Comparison of ENCODE assay signal across 24 cellular contexts in the genomic region with DNA sequence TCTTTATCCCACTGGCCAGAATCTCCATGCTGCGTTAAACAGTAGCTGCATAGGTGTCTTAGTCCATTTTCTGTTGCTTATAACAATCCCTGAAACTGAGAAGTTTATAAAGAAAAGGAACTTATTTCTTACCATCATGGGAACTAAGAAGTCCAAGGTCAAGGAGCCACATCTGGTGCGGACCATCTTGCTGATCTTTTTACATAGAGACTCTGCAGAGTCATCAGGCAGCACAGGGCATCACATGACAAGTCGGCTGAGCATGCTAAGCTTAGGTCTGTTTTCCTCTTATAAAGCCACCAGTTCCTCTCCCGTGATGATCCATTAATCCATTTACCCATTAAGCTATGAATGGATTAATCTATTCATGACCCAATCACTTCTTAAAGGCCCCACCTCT. TPM values are rescaled to one million over a fixed set of nuclear protein-coding genes. Genes with fewer than 3 reads are reported as not detected.
DNase-seq lines count a peak whose midpoint lies in the region; ATAC-seq and TF ChIP-seq lines count a peak whose summit lies in the region.
"Had no signal": no experiment of that assay in that cellular context is flagged by ENCODE, and none has a peak within 500 bp of the region (broad histone marks: within the 10 kb centered on the region; RNA-seq: fewer than 3 reads in every experiment).

No MANE protein-coding gene starts in this region.

- TF ChIP-seq CTCF in WERI-Rb-1 (IDR thresholded peaks at IDR 0.05; ENCODE audit: low read depth, low read length), result no peak
- TF ChIP-seq CTCF in fibroblast of villous mesenchyme (IDR thresholded peaks at IDR 0.05; ENCODE audit: insufficient read depth, low read depth, low read length), result no peak
- TF ChIP-seq CTCF in stomach (IDR thresholded peaks at IDR 0.05), result no peak

- peaks cover 6% of the 10 kb centered on the region for H3K9me3 ChIP-seq in WERI-Rb-1 (ENCODE audit: severe bottlenecking)
- no peaks in the 10 kb centered on the region for H3K9me3 ChIP-seq in stomach
- H3K9me3 ChIP-seq: Peyer's patch, SJSA1, thoracic aorta had no signal

- intact Hi-C loops in stomach (cut with DNase I; ENCODE audit: low total_unique reads), result no loop called here

- H3K4me3 ChIP-seq in WERI-Rb-1 (ENCODE audit: low read depth, low read length) (no peak overlapping the region), fibroblast of villous mesenchyme (ENCODE audit: low read depth, low read length) (no peak overlapping the region), stomach (no peak overlapping the region)
- H3K4me3 ChIP-seq: Peyer's patch, SJSA1, thoracic aorta had no signal

- no peak for TF ChIP-seq EP300 in stomach (IDR thresholded peaks at IDR 0.05)

- H3K27me3 ChIP-seq in WERI-Rb-1 (ENCODE audit: insufficient read depth, low read depth, severe bottlenecking), result no peaks in the 10 kb centered on the region
- H3K27me3 ChIP-seq in stomach, result no peaks in the 10 kb centered on the region
- H3K27me3 ChIP-seq: Peyer's patch, SJSA1 had no signal

- peaks cover 0 to 14% (median 5%) of the 10 kb centered on the region in 4 donors for H3K4me1 ChIP-seq in stomach
- H3K4me1 ChIP-seq: Peyer's patch, SJSA1 had no signal

- WGBS in stomach, 5 donors, result 59 to 78% (median 73%) methylated on average over 4 of the region's 4 CpGs

- H3K36me3 ChIP-seq in WERI-Rb-1 (no peaks in the 10 kb centered on the region), stomach (no peaks in the 10 kb centered on the region)
- H3K36me3 ChIP-seq: Peyer's patch, SJSA1, thoracic aorta had no signal

- TF ChIP-seq POLR2A in stomach (IDR thresholded peaks at IDR 0.05), result no peak

- peak overlapping the region; percentile 26; the same call in 1 of the 2 replicates for H3K27ac ChIP-seq in WERI-Rb-1
- H3K27ac ChIP-seq in stomach, result no peak overlapping the region
- H3K27ac ChIP-seq: C4-2B, Peyer's patch, SJSA1, thoracic aorta had no signal

- DNase-seq in NCI-H82 (lab: John Stamatoyannopoulos, UW), result peak; percentile 98
- DNase-seq in WERI-Rb-1, result peak; percentile 65
- DNase-seq in fibroblast of villous mesenchyme (ENCODE audit: low read depth), result peak; percentile 91
- peak; percentile 26 for DNase-seq in pons (ENCODE audit: low spot score)
- DNase-seq in NCI-H2196 (lab: John Stamatoyannopoulos, UW; ENCODE audit: unreplicated experiment), result no peak
- no peak for DNase-seq in stomach
- DNase-seq: activated CD4-positive, alpha-beta T cell treated with anti-CD3 and anti-CD28 coated beads for 1 hour; activated CD8-positive, alpha-beta T cell treated with anti-CD3 and anti-CD28 coated beads, Interleukin-2, amount 10 ng/mL, durations not matched to agents 7 days and 5 days; activated effector memory CD4-positive, alpha-beta T cell treated with anti-CD3 and anti-CD28 coated beads, Interleukin-2, amount 50 U/mL, for 16 hours; activated naive CD8-positive, alpha-beta T cell treated with anti-CD3 and anti-CD28 coated beads, Interleukin-2, amount 50 U/mL, for 24 hours; activated T-cell treated with anti-CD3 and anti-CD28 coated beads for 4 hours; effector memory CD8-positive, alpha-beta T cell; NCI-H1417; NCI-H2081 treated with DMSO at 0.1 percent for 48 hours; NCI-H446 treated with DMSO at 0.1 percent for 48 hours; stimulated activated CD4-positive, alpha-beta T cell treated with anti-CD3 and anti-CD28 coated beads, Interleukin-4, amount 100 ng/mL, for 1 hour; stimulated activated naive B cell treated with anti-CD40 and anti-IgM and Interleukin-4, amounts not matched to agents 10 μg/mL and 1 μg/mL and 100 μg/mL, for 72 hours; T-helper 1 cell had no signal

- no peak for ATAC-seq in GM19452 (IDR thresholded peaks at IDR 0.05; ENCODE audit: unreplicated experiment)
- ATAC-seq: activated CD8-positive, alpha-beta T cell treated with anti-CD3 and anti-CD28 coated beads, Interleukin-2, amount 10 ng/mL, durations not matched to agents 7 days and 5 days; activated naive CD8-positive, alpha-beta T cell treated with anti-CD3 and anti-CD28 coated beads, Interleukin-2, amount 50 U/mL, for 24 hours; effector memory CD8-positive, alpha-beta T cell; HCT116; stimulated activated naive B cell treated with anti-CD40 and anti-IgM and Interleukin-4, amounts not matched to agents 10 μg/mL and 1 μg/mL and 100 μg/mL, for 72 hours had no signal

RNA-seq across cellular contexts. Expression of gene FAM174B, which starts 22.4 kb away (rescaled TPM):
- total RNA-seq in fibroblast of villous mesenchyme (0.97 and 3.9 TPM in 2 replicates), stomach (10 to 100 TPM; 14.6 to 54.0 (median 36.2) TPM)
- polyA plus RNA-seq in stomach, result 10 to 100 TPM; 21.7 to 30.3 (median 22.7) TPM

Comparison
In these comparisons a context has a peak if more than half of its experiments do, and no peak if none do; other contexts are left out.
1. DNase-seq: peak in NCI-H82 (single experiment), WERI-Rb-1 (single experiment), fibroblast of villous mesenchyme (single experiment) and pons (single experiment); none in NCI-H2196 (single experiment) and stomach (single experiment).